ENCODE assay signal across 8 cellular contexts in the genomic region with DNA sequence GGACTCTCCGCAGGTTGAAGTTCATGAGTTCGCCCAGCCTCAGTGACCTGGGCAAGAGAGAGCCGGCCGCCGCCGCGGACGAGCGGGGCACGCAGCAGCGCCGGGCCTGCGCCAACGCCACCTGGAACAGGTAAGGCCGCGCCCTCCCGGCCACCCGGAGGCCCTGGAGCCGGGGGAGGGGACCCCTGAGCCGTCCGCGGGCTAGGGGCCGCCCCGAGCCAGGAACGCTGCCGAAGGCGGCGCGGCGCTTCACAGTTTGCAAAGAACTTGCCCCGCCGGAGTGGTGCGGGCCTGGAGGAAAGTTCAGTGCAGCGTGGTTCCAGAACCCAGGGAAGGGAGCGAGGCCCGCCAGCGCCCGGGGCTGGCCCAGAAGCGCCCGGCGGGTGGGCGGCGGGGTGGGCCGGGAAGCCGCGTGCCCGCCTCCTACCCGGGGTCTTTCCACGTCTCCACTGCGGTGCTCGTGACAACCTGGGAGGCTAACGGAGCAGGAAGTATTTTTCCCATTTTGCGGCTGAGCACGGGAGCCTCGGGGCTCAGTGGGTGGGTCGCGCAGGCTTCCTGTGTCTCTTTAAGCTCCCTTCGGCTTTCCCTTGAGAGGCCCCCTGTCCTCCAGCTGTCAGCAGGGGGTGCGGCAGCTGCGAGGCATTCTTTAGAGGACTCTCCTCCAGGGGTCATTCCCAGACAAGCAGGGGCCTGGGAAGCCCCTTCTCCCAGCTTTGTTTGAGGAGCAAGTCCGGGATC. TPM values are rescaled to one million over a fixed set of nuclear protein-coding genes. Genes with fewer than 3 reads are reported as not detected.
A peak's percentile ranks its signal among the peaks of the same experiment; 100 is the strongest.
DNase-seq lines count a peak whose midpoint lies in the region; ATAC-seq and TF ChIP-seq lines count a peak whose summit lies in the region.

No MANE protein-coding gene starts in this region.

- H3K23ac ChIP-seq in mesenchymal stem cell (ENCODE audit: low read length in 2 of 2): peak overlapping the region in 1 of 2 experiments; percentile 91

- POLR2A ChIA-PET in HEK293T (lab: Yijun Ruan, JAX): interaction anchor here (0.9 kb wide), 1 partner anchor 17 kb away, joined by 4 read pairs; no protein-coding TSS in a partner anchor
- POLR2A ChIA-PET in PC-9 (lab: Charles Lee; ENCODE audit: unreplicated experiment): interaction anchor here (0.8 kb wide), 1 partner anchor 463 kb away, joined by 3 read pairs; no protein-coding TSS in a partner anchor

- 1% methylated on average over 60 of the region's 61 CpGs for WGBS in mesenchymal stem cell
- WGBS in tibial nerve, 2 donors: 1 to 3% methylated on average over 29 to 36 of the region's 61 CpGs

- H3F3A ChIP-seq in PC-9 (ENCODE audit: insufficient read depth, low read depth): peaks cover 26% of the 10 kb centered on the region

- no peak overlapping the region for H2AK5ac ChIP-seq in mesenchymal stem cell (ENCODE audit: low read length, severe bottlenecking)

- no peaks in the 10 kb centered on the region for H3K9me3 Mint-ChIP-seq in chondrocyte (ENCODE audit: low read depth)

- H2BK12ac ChIP-seq in mesenchymal stem cell (ENCODE audit: low read length in 2 of 2): peak overlapping the region in 1 of 2 experiments; percentile 57

- H3K79me2 ChIP-seq in PC-9 (ENCODE audit: low read depth): peaks cover 4% of the 10 kb centered on the region; the same call in 1 of the 2 replicates

- peak overlapping the region; percentile 90 for H2BK15ac ChIP-seq in mesenchymal stem cell (ENCODE audit: low read depth, poor library complexity, severe bottlenecking)

- peak overlapping the region; percentile 46 for H4K8ac ChIP-seq in mesenchymal stem cell (ENCODE audit: low read length)

- peak overlapping the region; percentile 54 for H3K27ac Mint-ChIP-seq in chondrocyte (ENCODE audit: unreplicated experiment)

- no peak for ATAC-seq in HG02852 (IDR thresholded peaks at IDR 0.05; ENCODE audit: unreplicated experiment)

- H2AFZ ChIP-seq in PC-9: peak overlapping the region; percentile 85
- no peak overlapping the region for H2AFZ ChIP-seq in mesenchymal stem cell (ENCODE audit: low read depth, low read length)

- H3K4me3 ChIP-seq in PC-9 (peak overlapping the region; percentile 92), mesenchymal stem cell (ENCODE audit: insufficient read depth in 1 of 2, low read depth in 1 of 2, low read length in 2 of 2) (peak overlapping the region; percentile 71 to 87), tibial nerve (peak overlapping the region; percentile 36 to 75 (median 54))

- peak overlapping the region; percentile 31 to 44 for H3K4ac ChIP-seq in mesenchymal stem cell (ENCODE audit: low read depth in 1 of 2, low read length in 2 of 2)

- peak overlapping the region; percentile 80 for H2BK5ac ChIP-seq in mesenchymal stem cell (ENCODE audit: low read depth, low read length, poor library complexity, severe bottlenecking)

- peak overlapping the region; percentile 98 for H3K4me2 ChIP-seq in PC-9
- peak overlapping the region; percentile 85 for H3K4me2 ChIP-seq in mesenchymal stem cell (ENCODE audit: low read length, poor library complexity, severe bottlenecking)

- no peak for TF ChIP-seq POLR2A in tibial nerve (IDR thresholded peaks at IDR 0.05)

- TF ChIP-seq EP300 in tibial nerve (IDR thresholded peaks at IDR 0.05): no peak

- no peaks in the 10 kb centered on the region for H3K9me3 ChIP-seq in PC-9 (ENCODE audit: insufficient read depth, low read depth)
- H3K9me3 ChIP-seq in mesenchymal stem cell (ENCODE audit: control insufficient read depth, low read length): no peaks in the 10 kb centered on the region
- no peaks in the 10 kb centered on the region for H3K9me3 ChIP-seq in tibial nerve

- H3K4me1 Mint-ChIP-seq in chondrocyte (ENCODE audit: low read depth): peaks cover 48% of the 10 kb centered on the region

- H3K9me2 ChIP-seq in PC-9 (ENCODE audit: insufficient read depth): no peaks in the 10 kb centered on the region

- H3K36me3 ChIP-seq in PC-9 (ENCODE audit: low read depth) (no peaks in the 10 kb centered on the region), mesenchymal stem cell (ENCODE audit: control insufficient read depth in 1 of 2, insufficient read depth in 2 of 2, low read depth in 1 of 2, low read length in 2 of 2) (peaks cover 0 to 23% of the 10 kb centered on the region in 2 experiments), tibial nerve (peaks cover 0 to 10% (median 0%) of the 10 kb centered on the region in 3 donors)

- H3K9ac ChIP-seq in mesenchymal stem cell (ENCODE audit: low read length): peak overlapping the region; percentile 69

- TF ChIP-seq CTCF in PC-9 (conservative IDR thresholded peaks at IDR 0.05): no peak; the same call in 1 of the 2 replicates
- TF ChIP-seq CTCF in chondrocyte (IDR thresholded peaks at IDR 0.05): peak; percentile 29
- no peak for TF ChIP-seq CTCF in tibial nerve (IDR thresholded peaks at IDR 0.05)

- H3K27ac ChIP-seq in PC-9: no peak overlapping the region
- H3K27ac ChIP-seq in mesenchymal stem cell (ENCODE audit: low read length, poor library complexity, severe bottlenecking): peak overlapping the region; percentile 60
- H3K27ac ChIP-seq in tibial nerve: peak overlapping the region in 2 of 4 donors; percentile 66 to 71

- H3K27me3 ChIP-seq in PC-9 (ENCODE audit: insufficient read depth, low read depth) (0 out of 2 replicates have a peak, but pooled peaks cover 6% of the 10 kb centered on the region), mesenchymal stem cell (ENCODE audit: control insufficient read depth in 1 of 2, insufficient read depth in 1 of 2, low read length in 2 of 2) (peaks cover 0 to 9% of the 10 kb centered on the region in 2 experiments), tibial nerve (no peaks in the 10 kb centered on the region)

- H3K79me1 ChIP-seq in mesenchymal stem cell (replicated peaks; ENCODE audit: low read length, poor library complexity, severe bottlenecking): peaks cover 27% of the 10 kb centered on the region

- no peaks in the 10 kb centered on the region for H3K36me3 Mint-ChIP-seq in chondrocyte (ENCODE audit: low read depth)

- intact Hi-C loops in PC-9 (cut with micrococcal nuclease; ENCODE audit: unreplicated experiment): no loop called here

- no TSS peak for BruUV-seq in PC-9 (replicated peaks; lab: Mats Ljungman, UMichigan)

- peak; percentile 57 for DNase-seq in EL
- peak; percentile 35 for DNase-seq in HEK293T (ENCODE audit: extremely low spot score)
- peak; percentile 54 to 59 for DNase-seq in PC-9
- peak; percentile 80 for DNase-seq in chondrocyte (ENCODE audit: low spot score)
- peak; percentile 76 for DNase-seq in mesenchymal stem cell
- no peak for DNase-seq in tibial nerve (ENCODE audit: low spot score in 2 of 2)
- no peak for DNase-seq in AG20443 (ENCODE audit: low spot score)

- H3K4me3 Mint-ChIP-seq in chondrocyte (ENCODE audit: unreplicated experiment): peak overlapping the region; percentile 76

- CTCF ChIA-PET in HEK293T (lab: Yijun Ruan, JAX): interaction anchor here (0.6 kb wide), 2 partner anchors 17 to 715 kb away, joined by 3 read pairs; no protein-coding TSS in a partner anchor
- CTCF ChIA-PET in PC-9 (lab: Charles Lee): no interaction called here

- H3K18ac ChIP-seq in mesenchymal stem cell (ENCODE audit: low read depth in 1 of 2, low read length in 2 of 2): peak overlapping the region; percentile 25 to 85

- H4K20me1 ChIP-seq in PC-9 (ENCODE audit: insufficient read depth): peaks cover 7% of the 10 kb centered on the region; the same call in 1 of the 2 replicates

- peak overlapping the region; percentile 40 for H4K91ac ChIP-seq in mesenchymal stem cell (ENCODE audit: low read length)

- no peaks in the 10 kb centered on the region for H3K27me3 Mint-ChIP-seq in chondrocyte (ENCODE audit: low read depth)

- H3K4me1 ChIP-seq in PC-9 (replicated peaks; ENCODE audit: insufficient read depth): peaks cover 8% of the 10 kb centered on the region; the same call in 1 of the 2 replicates
- H3K4me1 ChIP-seq in mesenchymal stem cell (ENCODE audit: control insufficient read depth, insufficient read depth, low read depth, low read length): peaks cover 55% of the 10 kb centered on the region
- peaks cover 0 to 52% (median 20%) of the 10 kb centered on the region in 4 donors for H3K4me1 ChIP-seq in tibial nerve

- H2BK120ac ChIP-seq in mesenchymal stem cell (ENCODE audit: low read depth, low read length): peak overlapping the region; percentile 68

- H3K14ac ChIP-seq in mesenchymal stem cell (ENCODE audit: low read length in 2 of 2): peak overlapping the region in 1 of 2 experiments; percentile 62

TF ChIP-seq in HEK293T, 16 proteins besides CTCF, POLR2A, EP300 and RAD21:
- no peak for TF ChIP-seq L3MBTL2 (conservative IDR thresholded peaks at IDR 0.05)
- TF ChIP-seq, protein P1, sequence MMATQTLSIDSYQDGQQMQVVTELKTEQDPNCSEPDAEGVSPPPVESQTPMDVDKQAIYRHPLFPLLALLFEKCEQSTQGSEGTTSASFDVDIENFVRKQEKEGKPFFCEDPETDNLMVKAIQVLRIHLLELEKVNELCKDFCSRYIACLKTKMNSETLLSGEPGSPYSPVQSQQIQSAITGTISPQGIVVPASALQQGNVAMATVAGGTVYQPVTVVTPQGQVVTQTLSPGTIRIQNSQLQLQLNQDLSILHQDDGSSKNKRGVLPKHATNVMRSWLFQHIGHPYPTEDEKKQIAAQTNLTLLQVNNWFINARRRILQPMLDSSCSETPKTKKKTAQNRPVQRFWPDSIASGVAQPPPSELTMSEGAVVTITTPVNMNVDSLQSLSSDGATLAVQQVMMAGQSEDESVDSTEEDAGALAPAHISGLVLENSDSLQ (IDR thresholded peaks at IDR 0.05): no peak
- TF ChIP-seq SP1 (IDR thresholded peaks at IDR 0.05): no peak
- TF ChIP-seq FOXA1 (IDR thresholded peaks at IDR 0.05): no peak
- TF ChIP-seq SUZ12 (IDR thresholded peaks at IDR 0.05): no peak
- no peak for TF ChIP-seq CTBP1 (IDR thresholded peaks at IDR 0.05; ENCODE audit: borderline replicate concordance)
- TF ChIP-seq ELF4 (IDR thresholded peaks at IDR 0.05): no peak
- TF ChIP-seq ARNT (IDR thresholded peaks at IDR 0.05): no peak
- no peak for TF ChIP-seq LEF1 (IDR thresholded peaks at IDR 0.05; ENCODE audit: borderline replicate concordance)
- TF ChIP-seq HDGF (IDR thresholded peaks at IDR 0.05; ENCODE audit: borderline replicate concordance): no peak
- TF ChIP-seq NFRKB (IDR thresholded peaks at IDR 0.05): no peak
- TF ChIP-seq FOXM1 (IDR thresholded peaks at IDR 0.05; ENCODE audit: borderline replicate concordance): no peak
- no peak for TF ChIP-seq FOXK2 (IDR thresholded peaks at IDR 0.05)
- no peak for TF ChIP-seq TARDBP (IDR thresholded peaks at IDR 0.05)
- TF ChIP-seq BHLHE40 (IDR thresholded peaks at IDR 0.05; ENCODE audit: borderline replicate concordance): no peak
- no peak for TF ChIP-seq ZNF384 (IDR thresholded peaks at IDR 0.05)

RNA-seq across cellular contexts. Expression of a gene that starts 0.6 kb away (rescaled TPM):
- total RNA-seq in PC-9 (2021) (22.1 and 27.3 TPM in 2 replicates), chondrocyte (10.6 to 17.2 TPM (median 15.1 TPM) in 3 replicates), tibial nerve (10 to 100 TPM; 40.4 to 68.4 (median 42.5) TPM)
- 12.2 TPM for polyA plus RNA-seq in mesenchymal stem cell (2013, experiment 1 of 2)
- 12.2 TPM for polyA plus RNA-seq in mesenchymal stem cell (2013, experiment 2 of 2)

RNA-seq across cellular contexts. Expression of a gene that starts 49.7 kb away (rescaled TPM):
- total RNA-seq in PC-9 (2021) (114 and 130 TPM in 2 replicates), chondrocyte (0.25 to 0.58 TPM (median 0.51 TPM) in 3 replicates), tibial nerve (1 to 10 TPM; 1.7 to 5.7 (median 3.0) TPM)
- polyA plus RNA-seq in mesenchymal stem cell (2013, experiment 1 of 2): 0.28 TPM
- 0.33 TPM for polyA plus RNA-seq in mesenchymal stem cell (2013, experiment 2 of 2)

Comparison
In these comparisons a context has a peak if more than half of its experiments do, and no peak if none do; other contexts are left out.
1. DNase-seq: peak in EL (single experiment), HEK293T (single experiment), PC-9 (2 of 2), chondrocyte (single experiment) and mesenchymal stem cell (single experiment); none in tibial nerve (0 of 2) and AG20443 (single experiment).
2. RNA of a gene that starts 49.7 kb away (total RNA-seq): 114 to 130 TPM in PC-9; 1.7 to 5.7 TPM in tibial nerve and 0.25 to 0.58 TPM in chondrocyte; every median in the first group is over 10 times any median in the second.
3. Peak in every context shown above with its lines, with median percentiles within 50 percentile points of each other: H3K4me3 ChIP-seq.